Comparison of ENCODE assay signal across 8 cellular contexts in the genomic region with DNA sequence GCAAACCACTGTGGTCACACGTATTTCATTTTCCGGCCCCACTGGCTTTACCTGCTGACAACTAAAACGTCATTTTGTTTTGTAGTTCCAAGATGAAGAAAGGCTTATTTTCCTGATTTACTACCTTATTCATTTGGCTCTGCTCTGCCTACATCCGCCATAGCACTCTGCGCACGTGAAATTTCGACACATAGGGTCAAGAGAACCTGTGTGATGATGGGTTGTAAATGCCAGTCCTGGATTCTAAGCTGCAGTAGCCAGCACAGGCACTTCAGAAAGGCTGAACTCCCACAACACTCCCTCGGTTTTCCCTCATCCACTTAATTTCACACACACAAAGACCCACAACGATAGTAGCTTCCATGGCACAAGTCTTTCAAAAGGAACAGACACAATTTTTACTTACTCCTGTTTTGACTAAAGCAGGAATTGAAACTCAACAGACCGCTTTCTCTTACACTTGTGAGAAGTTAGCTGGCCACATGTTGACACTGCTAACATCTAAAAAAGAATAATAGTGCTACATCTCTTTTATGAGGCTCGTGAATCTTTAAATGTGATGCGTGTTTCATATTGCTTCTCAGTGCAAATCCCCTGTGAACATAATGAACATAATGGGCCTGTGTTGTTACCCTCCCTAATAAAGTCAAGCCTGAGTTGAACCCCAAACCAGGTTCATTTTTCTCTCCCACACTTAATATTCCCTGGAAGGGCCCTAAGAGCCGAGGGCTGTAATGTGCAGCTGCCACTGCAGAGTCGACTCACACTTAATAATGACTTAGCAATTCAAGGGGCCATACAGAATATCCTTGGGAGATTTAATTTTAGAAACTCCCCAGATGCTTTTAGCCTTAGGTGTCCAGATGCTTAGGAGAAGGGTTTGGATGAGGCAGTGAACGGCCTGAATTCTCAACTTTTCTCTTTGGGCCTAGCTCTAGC. TPM values are rescaled to one million over a fixed set of nuclear protein-coding genes. Genes with fewer than 3 reads are reported as not detected.
DNase-seq lines count a peak whose midpoint lies in the region; ATAC-seq and TF ChIP-seq lines count a peak whose summit lies in the region.

No MANE protein-coding gene starts in this region.

- DNase-seq in DMS 273 (lab: John Stamatoyannopoulos, UW; ENCODE audit: unreplicated experiment) (peak; percentile 70), naive B cell (peak; percentile 61), NCI-H2227 (lab: John Stamatoyannopoulos, UW; ENCODE audit: unreplicated experiment) (no peak), endothelial cell (ENCODE audit: low spot score) (no peak), occipital lobe (lab: John Stamatoyannopoulos, UW) (no peak), progenitor cell of endocrine pancreas (ENCODE audit: low spot score, unreplicated experiment) (no peak)
- no peak for DNase-seq in activated T-helper 1 cell treated with anti-CD3 and anti-CD28 coated beads, Interleukin-12 subunit alpha, Interleukin-12 subunit beta, Interleukin-2, Interleukin-4 antibody, amounts not matched to agents 30 ng/mL and 10 ng/mL and 1 ng/mL, durations not matched to agents 14 hours and 24 hours and 36 hours (ENCODE audit: low spot score)

- peaks cover 60% of the 10 kb centered on the region for H3K4me1 Mint-ChIP-seq in activated T-helper 1 cell treated with anti-CD3 and anti-CD28 coated beads, Interleukin-12 subunit alpha, Interleukin-12 subunit beta, Interleukin-2, Interleukin-4 antibody, amounts not matched to agents 30 ng/mL and 10 ng/mL and 1 ng/mL, durations not matched to agents 14 hours and 24 hours and 36 hours (ENCODE audit: low read depth)
- H3K4me1 Mint-ChIP-seq in naive B cell (peaks cover 49 to 61% (median 55%) of the 10 kb centered on the region in 3 donors), endothelial cell (ENCODE audit: unreplicated experiment) (peaks cover 34% of the 10 kb centered on the region), progenitor cell of endocrine pancreas (ENCODE audit: low read depth) (peaks cover 20% of the 10 kb centered on the region)

- no peak for TF ChIP-seq CTCF in endothelial cell (IDR thresholded peaks at IDR 0.05; ENCODE audit: unreplicated experiment)
- no peak for TF ChIP-seq CTCF in progenitor cell of endocrine pancreas (IDR thresholded peaks at IDR 0.05; ENCODE audit: unreplicated experiment)

- intact Hi-C loops in activated T-helper 1 cell treated with anti-CD3 and anti-CD28 coated beads, Interleukin-12 subunit alpha, Interleukin-12 subunit beta, Interleukin-2, Interleukin-4 antibody, amounts not matched to agents 30 ng/mL and 10 ng/mL and 1 ng/mL, durations not matched to agents 14 hours and 24 hours and 36 hours (cut with micrococcal nuclease): loop anchor here (1.0 to 2.0 kb wide), 9 partner anchors 9 to 566 kb away; no protein-coding TSS in a partner anchor

- peak overlapping the region; percentile 93 for H3K4me3 Mint-ChIP-seq in activated T-helper 1 cell treated with anti-CD3 and anti-CD28 coated beads, Interleukin-12 subunit alpha, Interleukin-12 subunit beta, Interleukin-2, Interleukin-4 antibody, amounts not matched to agents 30 ng/mL and 10 ng/mL and 1 ng/mL, durations not matched to agents 14 hours and 24 hours and 36 hours
- peak overlapping the region; percentile 43 to 98 (median 90) for H3K4me3 Mint-ChIP-seq in naive B cell
- no peak overlapping the region for H3K4me3 Mint-ChIP-seq in endothelial cell (ENCODE audit: unreplicated experiment)
- no peak overlapping the region for H3K4me3 Mint-ChIP-seq in progenitor cell of endocrine pancreas (ENCODE audit: low read depth)

- ATAC-seq in HG02852 (IDR thresholded peaks at IDR 0.05; ENCODE audit: unreplicated experiment): peak; percentile 29
- ATAC-seq in naive B cell (ENCODE audit: low read depth in 2 of 2): peak; percentile 23 to 29

- H3K36me3 Mint-ChIP-seq in activated T-helper 1 cell treated with anti-CD3 and anti-CD28 coated beads, Interleukin-12 subunit alpha, Interleukin-12 subunit beta, Interleukin-2, Interleukin-4 antibody, amounts not matched to agents 30 ng/mL and 10 ng/mL and 1 ng/mL, durations not matched to agents 14 hours and 24 hours and 36 hours (ENCODE audit: low read depth): peaks cover 12% of the 10 kb centered on the region
- H3K36me3 Mint-ChIP-seq in naive B cell: no peaks in the 10 kb centered on the region
- H3K36me3 Mint-ChIP-seq in endothelial cell (ENCODE audit: low read depth, unreplicated experiment): no peaks in the 10 kb centered on the region
- no peaks in the 10 kb centered on the region for H3K36me3 Mint-ChIP-seq in progenitor cell of endocrine pancreas (ENCODE audit: insufficient read depth)

- no peaks in the 10 kb centered on the region for H3K9me3 Mint-ChIP-seq in activated T-helper 1 cell treated with anti-CD3 and anti-CD28 coated beads, Interleukin-12 subunit alpha, Interleukin-12 subunit beta, Interleukin-2, Interleukin-4 antibody, amounts not matched to agents 30 ng/mL and 10 ng/mL and 1 ng/mL, durations not matched to agents 14 hours and 24 hours and 36 hours
- H3K9me3 Mint-ChIP-seq in naive B cell (no peaks in the 10 kb centered on the region), endothelial cell (ENCODE audit: unreplicated experiment) (no peaks in the 10 kb centered on the region), progenitor cell of endocrine pancreas (ENCODE audit: low read depth) (no peaks in the 10 kb centered on the region)

- H3K27ac Mint-ChIP-seq in activated T-helper 1 cell treated with anti-CD3 and anti-CD28 coated beads, Interleukin-12 subunit alpha, Interleukin-12 subunit beta, Interleukin-2, Interleukin-4 antibody, amounts not matched to agents 30 ng/mL and 10 ng/mL and 1 ng/mL, durations not matched to agents 14 hours and 24 hours and 36 hours: peak overlapping the region; percentile 83
- peak overlapping the region; percentile 81 to 99 (median 96) for H3K27ac Mint-ChIP-seq in naive B cell
- no peak overlapping the region for H3K27ac Mint-ChIP-seq in endothelial cell (ENCODE audit: unreplicated experiment)
- H3K27ac Mint-ChIP-seq in progenitor cell of endocrine pancreas: no peak overlapping the region

- H3K27me3 Mint-ChIP-seq in activated T-helper 1 cell treated with anti-CD3 and anti-CD28 coated beads, Interleukin-12 subunit alpha, Interleukin-12 subunit beta, Interleukin-2, Interleukin-4 antibody, amounts not matched to agents 30 ng/mL and 10 ng/mL and 1 ng/mL, durations not matched to agents 14 hours and 24 hours and 36 hours (ENCODE audit: insufficient read depth): no peaks in the 10 kb centered on the region
- H3K27me3 Mint-ChIP-seq in naive B cell (no peaks in the 10 kb centered on the region), endothelial cell (ENCODE audit: unreplicated experiment) (peaks cover 4% of the 10 kb centered on the region), progenitor cell of endocrine pancreas (peaks cover 27% of the 10 kb centered on the region)

RNA-seq across cellular contexts. Expression of a gene that starts 1.5 kb away (rescaled TPM):
- 112 and 116 TPM in 2 replicates for total RNA-seq in activated T-helper 1 cell treated with anti-CD3 and anti-CD28 coated beads, Interleukin-12 subunit alpha, Interleukin-12 subunit beta, Interleukin-2, Interleukin-4 antibody, amounts not matched to agents 30 ng/mL and 10 ng/mL and 1 ng/mL, durations not matched to agents 14 hours and 24 hours and 36 hours
- 10 to 100 TPM in 5 of 6 donors, 1 to 10 TPM in 1; 8.8 to 20.7 (median 14.6) TPM for polyA plus RNA-seq in naive B cell (ENCODE audit: low read depth in 6 of 6)
- 18.7 TPM for total RNA-seq in endothelial cell (ENCODE audit: unreplicated experiment)
- 2.0 TPM for total RNA-seq in occipital lobe
- total RNA-seq in progenitor cell of endocrine pancreas: 7.1 and 7.3 TPM in 2 replicates

Comparison
In these comparisons a context has a peak if more than half of its experiments do, and no peak if none do; other contexts are left out.
1. DNase-seq: peak in DMS 273 (single experiment) and naive B cell (single experiment); none in activated T-helper 1 cell treated with anti-CD3 and anti-CD28 coated beads, Interleukin-12 subunit alpha, Interleukin-12 subunit beta, Interleukin-2, Interleukin-4 antibody, amounts not matched to agents 30 ng/mL and 10 ng/mL and 1 ng/mL, durations not matched to agents 14 hours and 24 hours and 36 hours (single experiment), NCI-H2227 (single experiment), endothelial cell (single experiment), occipital lobe (single experiment) and progenitor cell of endocrine pancreas (single experiment).
2. H3K27ac Mint-ChIP-seq: peak in activated T-helper 1 cell treated with anti-CD3 and anti-CD28 coated beads, Interleukin-12 subunit alpha, Interleukin-12 subunit beta, Interleukin-2, Interleukin-4 antibody, amounts not matched to agents 30 ng/mL and 10 ng/mL and 1 ng/mL, durations not matched to agents 14 hours and 24 hours and 36 hours (single experiment) and naive B cell (6 of 6); none in endothelial cell (single experiment) and progenitor cell of endocrine pancreas (single experiment).
3. H3K4me3 Mint-ChIP-seq: peak in activated T-helper 1 cell treated with anti-CD3 and anti-CD28 coated beads, Interleukin-12 subunit alpha, Interleukin-12 subunit beta, Interleukin-2, Interleukin-4 antibody, amounts not matched to agents 30 ng/mL and 10 ng/mL and 1 ng/mL, durations not matched to agents 14 hours and 24 hours and 36 hours (single experiment) and naive B cell (8 of 8); none in endothelial cell (single experiment) and progenitor cell of endocrine pancreas (single experiment).